10 cellular contexts compared by ENCODE assay signal in genomic region chr4:139184129-139184528, GRCh38. TPM values are rescaled to one million over a fixed set of nuclear protein-coding genes. Genes with fewer than 3 reads are reported as not detected.
DNase-seq lines count a peak whose midpoint lies in the region; ATAC-seq, FAIRE-seq and TF ChIP-seq lines count a peak whose summit lies in the region.
"Had no signal": no experiment of that assay in that cellular context is flagged by ENCODE, and none has a peak within 500 bp of the region (broad histone marks: within the 10 kb centered on the region; RNA-seq: fewer than 3 reads in every experiment).

No MANE protein-coding gene starts in this region.

- H3K36me3 Mint-ChIP-seq in activated CD4-positive, alpha-beta T cell treated with anti-CD3 and anti-CD28 coated beads, Interleukin-2, amount 10 ng/mL, durations not matched to agents 24 days and 14 days (ENCODE audit: low read depth): no peaks in the 10 kb centered on the region
- H3K36me3 Mint-ChIP-seq: T-cell had no signal

- H3K9me3 Mint-ChIP-seq in activated CD4-positive, alpha-beta T cell treated with anti-CD3 and anti-CD28 coated beads, Interleukin-2, amount 10 ng/mL, durations not matched to agents 24 days and 14 days: no peaks in the 10 kb centered on the region
- H3K9me3 Mint-ChIP-seq: T-cell had no signal

- H3K27ac Mint-ChIP-seq in activated CD4-positive, alpha-beta T cell treated with anti-CD3 and anti-CD28 coated beads, Interleukin-2, amount 10 ng/mL, durations not matched to agents 24 days and 14 days: no peak overlapping the region
- H3K27ac Mint-ChIP-seq: T-cell had no signal

- no peak for FAIRE-seq in D721Med (lab: Jason Lieb, UNC)

- H3K4me1 Mint-ChIP-seq in activated CD4-positive, alpha-beta T cell treated with anti-CD3 and anti-CD28 coated beads, Interleukin-2, amount 10 ng/mL, durations not matched to agents 24 days and 14 days: peaks cover 5% of the 10 kb centered on the region
- H3K4me1 Mint-ChIP-seq: T-cell had no signal

- DNase-seq in D721Med (ENCODE audit: insufficient read length, low spot score): no peak
- DNase-seq in SK-MEL-5 (ENCODE audit: low read depth, low spot score): peak; percentile 27
- DNase-seq in glomerular visceral epithelial cell (ENCODE audit: extremely low spot score): peak; percentile 11
- DNase-seq in NCI-H524 (lab: John Stamatoyannopoulos, UW): no peak
- no peak for DNase-seq in NCI-H146 (lab: John Stamatoyannopoulos, UW)
- no peak for DNase-seq in activated CD4-positive, alpha-beta T cell treated with anti-CD3 and anti-CD28 coated beads, Interleukin-2, amount 10 ng/mL, durations not matched to agents 24 days and 14 days
- DNase-seq: aorta, T-cell had no signal

- H3K27me3 Mint-ChIP-seq in activated CD4-positive, alpha-beta T cell treated with anti-CD3 and anti-CD28 coated beads, Interleukin-2, amount 10 ng/mL, durations not matched to agents 24 days and 14 days: peaks cover 10% of the 10 kb centered on the region
- H3K27me3 Mint-ChIP-seq: T-cell had no signal

- in situ Hi-C loops in SK-MEL-5 (cut with HindIII; ENCODE audit: low pct_unique_long_range_greater_than_20kb, low sequenced_read_pairs): no loop called here

- peak; percentile 28 for TF ChIP-seq CTCF in D721Med (IDR thresholded peaks at IDR 0.05; ENCODE audit: insufficient read depth, missing control alignments)

- H3K4me3 Mint-ChIP-seq in activated CD4-positive, alpha-beta T cell treated with anti-CD3 and anti-CD28 coated beads, Interleukin-2, amount 10 ng/mL, durations not matched to agents 24 days and 14 days: no peak overlapping the region
- H3K4me3 Mint-ChIP-seq: T-cell had no signal

- ATAC-seq in GM21447 (IDR thresholded peaks at IDR 0.05; ENCODE audit: unreplicated experiment) (peak; percentile 53), GM19324 (IDR thresholded peaks at IDR 0.05; ENCODE audit: low FRiP score, unreplicated experiment) (no peak)
- ATAC-seq: T-cell had no signal

- intact Hi-C loops in activated CD4-positive, alpha-beta T cell treated with anti-CD3 and anti-CD28 coated beads, Interleukin-2, amount 10 ng/mL, durations not matched to agents 24 days and 14 days (cut with micrococcal nuclease): no loop called here

RNA-seq across cellular contexts. Expression of gene ELF2, which starts 7.1 kb away (rescaled TPM):
- 19.3 and 19.8 TPM in 2 replicates for total RNA-seq in SK-MEL-5 (2014; rRNA removed; shearing (Covaris generic))
- polyA plus RNA-seq in SK-MEL-5 (2015; cell fraction: cytosol; rRNA removed): 9.5 and 12.0 TPM in 2 replicates
- polyA plus RNA-seq in SK-MEL-5 (2015; cell fraction: nucleus; rRNA removed): 19.9 and 23.0 TPM in 2 replicates
- total RNA-seq in activated CD4-positive, alpha-beta T cell treated with anti-CD3 and anti-CD28 coated beads, Interleukin-2, amount 10 ng/mL, durations not matched to agents 24 days and 14 days: 30.1 and 30.5 TPM in 2 replicates

Comparison
In these comparisons a context has a peak if more than half of its experiments do, and no peak if none do; other contexts are left out.
1. DNase-seq: peak in SK-MEL-5 (single experiment) and glomerular visceral epithelial cell (single experiment); none in D721Med (single experiment), NCI-H524 (0 of 2), NCI-H146 (single experiment) and activated CD4-positive, alpha-beta T cell treated with anti-CD3 and anti-CD28 coated beads, Interleukin-2, amount 10 ng/mL, durations not matched to agents 24 days and 14 days (single experiment).